ENCODE assay signal across 29 cellular contexts in the genomic region with DNA sequence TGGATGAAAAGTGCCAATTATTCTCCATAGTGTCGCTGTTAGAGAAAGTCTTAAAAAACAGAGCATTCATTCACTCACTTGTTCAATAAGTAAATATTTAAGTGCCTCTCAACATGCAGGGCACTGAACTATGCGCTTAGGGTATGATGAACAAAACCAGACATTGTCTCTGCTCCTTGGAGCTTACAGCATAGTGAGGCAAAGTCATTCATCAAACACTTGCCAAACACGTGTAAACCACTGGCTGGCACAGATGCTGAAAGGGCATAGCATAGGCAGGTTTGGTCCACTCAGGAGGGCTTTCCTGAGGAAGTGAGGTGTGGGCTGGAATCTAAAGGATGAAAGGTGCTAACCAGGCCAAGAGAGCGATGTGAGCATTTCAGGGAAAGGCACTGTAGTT. TPM values are rescaled to one million over a fixed set of nuclear protein-coding genes. Genes with fewer than 3 reads are reported as not detected.
"Had no signal": no experiment of that assay in that cellular context is flagged by ENCODE, and none has a peak within 500 bp of the region (broad histone marks: within the 10 kb centered on the region; RNA-seq: fewer than 3 reads in every experiment).

No MANE protein-coding gene starts in this region.

- H3K9me3 ChIP-seq: adrenal gland had no signal

- H3K27me3 ChIP-seq: adrenal gland had no signal

- ATAC-seq: activated T-helper 17 cell treated with anti-CD3 and anti-CD28 coated beads, Interleukin-2, amount 50 U/mL, for 72 hours; T-cell had no signal

- H3K36me3 Mint-ChIP-seq: activated CD4-positive, alpha-beta memory T cell treated with anti-CD3 and anti-CD28 coated beads for 36 hours; activated naive CD8-positive, alpha-beta T cell treated with anti-CD3 and anti-CD28 coated beads, Interleukin-2, amount 10 ng/mL, durations not matched to agents 7 days and 5 days; T-cell had no signal

- H3K27me3 Mint-ChIP-seq: activated CD4-positive, alpha-beta memory T cell treated with anti-CD3 and anti-CD28 coated beads for 36 hours; activated T-helper 17 cell treated with anti-CD3 and anti-CD28 coated beads, Interleukin-2, amount 50 U/mL, for 72 hours had no signal

- DNase-seq: activated CD4-positive, alpha-beta memory T cell treated with anti-CD3 and anti-CD28 coated beads for 36 hours; activated CD4-positive, alpha-beta T cell treated with anti-CD3 and anti-CD28 coated beads, Interleukin-2, amount 10 ng/mL, durations not matched to agents 7 days and 5 days; activated CD4-positive, CD25-positive, alpha-beta regulatory T cell; activated CD8-positive, alpha-beta memory T cell treated with anti-CD3 and anti-CD28 coated beads for 24 hours; activated gamma-delta T cell; activated naive CD4-positive, alpha-beta T cell treated with anti-CD3 and anti-CD28 coated beads for 36 hours; activated naive CD8-positive, alpha-beta T cell treated with anti-CD3 and anti-CD28 coated beads, Interleukin-2, amount 10 ng/mL, durations not matched to agents 7 days and 5 days; activated T-cell treated with anti-CD3 and anti-CD28 coated beads for 4 hours; activated T-cell treated with anti-CD3 and anti-CD28 coated beads, Interleukin-2, amount 50 U/mL, for 48 hours; adrenal gland; anterior cingulate cortex; NCI-H1092 treated with DMSO at 0.1 percent for 48 hours; NCI-H1417 treated with DMSO at 0.1 percent for 48 hours; NCI-H1694; NCI-H2029; NCI-H2107; NCI-H2171 treated with DMSO at 0.1 percent for 48 hours; NCI-H345; NCI-H510A; SIG-M5; T-cell; T-helper 2 cell; T1000 had no signal

- FAIRE-seq: TTC549 had no signal

- H3K36me3 ChIP-seq: adrenal gland had no signal

- H3K4me3 Mint-ChIP-seq: activated CD4-positive, alpha-beta memory T cell treated with anti-CD3 and anti-CD28 coated beads for 36 hours; activated CD4-positive, alpha-beta T cell treated with anti-CD3 and anti-CD28 coated beads, Interleukin-2, amount 10 ng/mL, durations not matched to agents 7 days and 5 days; activated naive CD4-positive, alpha-beta T cell treated with anti-CD3 and anti-CD28 coated beads for 36 hours; activated naive CD8-positive, alpha-beta T cell treated with anti-CD3 and anti-CD28 coated beads, Interleukin-2, amount 10 ng/mL, durations not matched to agents 7 days and 5 days; activated T-helper 17 cell treated with anti-CD3 and anti-CD28 coated beads, Interleukin-2, amount 50 U/mL, for 72 hours; T-cell had no signal

- H3K9ac ChIP-seq: KMS-11 had no signal

- H3K4me3 ChIP-seq: adrenal gland had no signal

- H3K4me2 ChIP-seq: KMS-11 had no signal

- H3K27ac ChIP-seq: adrenal gland, KMS-11 had no signal

- H3K27ac Mint-ChIP-seq: activated CD4-positive, alpha-beta memory T cell treated with anti-CD3 and anti-CD28 coated beads for 36 hours; activated CD4-positive, alpha-beta T cell treated with anti-CD3 and anti-CD28 coated beads, Interleukin-2, amount 10 ng/mL, durations not matched to agents 7 days and 5 days; activated naive CD4-positive, alpha-beta T cell treated with anti-CD3 and anti-CD28 coated beads for 36 hours; activated naive CD8-positive, alpha-beta T cell treated with anti-CD3 and anti-CD28 coated beads, Interleukin-2, amount 10 ng/mL, durations not matched to agents 7 days and 5 days; activated T-helper 17 cell treated with anti-CD3 and anti-CD28 coated beads, Interleukin-2, amount 50 U/mL, for 72 hours; T-cell had no signal

- H3K9me3 Mint-ChIP-seq: activated CD4-positive, alpha-beta memory T cell treated with anti-CD3 and anti-CD28 coated beads for 36 hours; activated CD4-positive, alpha-beta T cell treated with anti-CD3 and anti-CD28 coated beads, Interleukin-2, amount 10 ng/mL, durations not matched to agents 7 days and 5 days; activated naive CD4-positive, alpha-beta T cell treated with anti-CD3 and anti-CD28 coated beads for 36 hours; activated naive CD8-positive, alpha-beta T cell treated with anti-CD3 and anti-CD28 coated beads, Interleukin-2, amount 10 ng/mL, durations not matched to agents 7 days and 5 days; activated T-helper 17 cell treated with anti-CD3 and anti-CD28 coated beads, Interleukin-2, amount 50 U/mL, for 72 hours; T-cell had no signal

RNA-seq across cellular contexts. Expression of gene RD3, which starts 27.6 kb away (rescaled TPM):
- total RNA-seq: activated CD4-positive, alpha-beta memory T cell treated with anti-CD3 and anti-CD28 coated beads for 36 hours; activated CD4-positive, alpha-beta T cell treated with anti-CD3 and anti-CD28 coated beads, Interleukin-2, amount 10 ng/mL, durations not matched to agents 7 days and 5 days; activated naive CD4-positive, alpha-beta T cell treated with anti-CD3 and anti-CD28 coated beads for 36 hours; activated naive CD8-positive, alpha-beta T cell treated with anti-CD3 and anti-CD28 coated beads, Interleukin-2, amount 10 ng/mL, durations not matched to agents 7 days and 5 days; activated T-helper 17 cell treated with anti-CD3 and anti-CD28 coated beads, Interleukin-2, amount 50 U/mL, for 72 hours; cardiac septum; MCF 10A; RPMI7951; T-cell had no signal
